8 cellular contexts compared by ENCODE assay signal in the genomic region with DNA sequence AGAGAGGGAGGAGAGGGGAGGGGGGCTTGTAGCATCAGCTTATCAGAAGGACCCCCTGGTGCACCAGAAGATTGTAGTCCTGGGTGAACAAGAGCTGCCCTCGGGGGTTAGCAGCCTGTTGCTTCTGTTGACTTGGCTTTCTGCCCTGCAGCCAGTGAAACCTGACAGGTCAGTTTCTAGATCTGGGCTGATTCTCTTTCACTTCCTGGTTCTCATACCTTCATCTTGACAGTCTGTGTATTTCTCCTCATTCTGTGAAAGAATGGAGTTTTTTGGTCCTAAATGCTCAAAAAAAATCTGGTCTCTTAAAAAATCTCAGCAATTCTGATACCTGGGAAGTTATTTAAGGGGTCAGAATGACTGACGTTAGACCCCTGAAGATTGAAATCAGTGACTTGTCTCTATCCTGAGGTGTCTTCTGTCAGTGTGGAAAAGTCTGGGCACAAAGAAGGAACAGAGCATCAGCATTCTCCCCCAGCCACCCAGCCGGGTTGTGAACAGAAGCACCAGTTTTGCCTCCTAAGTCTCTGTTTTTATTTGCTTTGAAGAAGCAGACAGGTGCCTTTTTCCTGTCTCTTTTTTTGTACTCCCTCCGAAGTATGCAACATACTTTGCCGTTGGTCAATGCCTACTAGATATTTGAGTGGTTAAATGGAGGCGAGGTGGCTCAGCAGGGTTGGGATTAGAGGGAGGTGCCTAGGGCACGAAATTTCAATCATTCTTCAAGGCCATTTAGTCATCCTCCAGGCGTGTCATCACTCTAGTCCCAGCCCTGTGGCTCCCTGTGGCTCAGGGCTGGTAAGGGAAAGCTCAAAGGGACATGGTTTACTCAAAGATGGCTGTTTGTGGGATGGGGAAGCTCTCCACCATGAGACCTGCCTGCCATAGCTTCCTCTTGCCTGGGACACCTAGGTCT. TPM values are rescaled to one million over a fixed set of nuclear protein-coding genes. Genes with fewer than 3 reads are reported as not detected.
DNase-seq lines count a peak whose midpoint lies in the region; ATAC-seq and TF ChIP-seq lines count a peak whose summit lies in the region.

No MANE protein-coding gene starts in this region.

- no peaks in the 10 kb centered on the region for H3K27me3 Mint-ChIP-seq in activated naive CD4-positive, alpha-beta T cell treated with anti-CD3 and anti-CD28 coated beads for 36 hours (ENCODE audit: low read depth)

- WGBS in esophagus muscularis mucosa = 82% methylated on average over 8 of the region's 8 CpGs

- H3K9me3 ChIP-seq in esophagus muscularis mucosa = no peaks in the 10 kb centered on the region

- CTCF ChIA-PET in activated naive CD4-positive, alpha-beta T cell treated with anti-CD3 and anti-CD28 coated beads for 36 hours (lab: Charles Lee) = interaction anchor here (0.7 to 1.0 kb wide), 2 partner anchors 40 to 152 kb away, joined by 3 to 4 read pairs; no protein-coding TSS in a partner anchor

- no peak for TF ChIP-seq CTCF in esophagus muscularis mucosa (IDR thresholded peaks at IDR 0.05)

- no peaks in the 10 kb centered on the region for H3K9me3 Mint-ChIP-seq in activated naive CD4-positive, alpha-beta T cell treated with anti-CD3 and anti-CD28 coated beads for 36 hours
- H3K9me3 Mint-ChIP-seq in stimulated activated effector memory CD8-positive, alpha-beta T cell treated with anti-CD3 and anti-CD28 coated beads, Interleukin-12 subunit alpha, Interleukin-12 subunit beta, amount 100 ng/mL, for 72 hours = no peaks in the 10 kb centered on the region

- no peak for TF ChIP-seq POLR2A in esophagus muscularis mucosa (IDR thresholded peaks at IDR 0.05; ENCODE audit: low read depth)

- no peak overlapping the region for H3K4me3 Mint-ChIP-seq in activated naive CD4-positive, alpha-beta T cell treated with anti-CD3 and anti-CD28 coated beads for 36 hours
- H3K4me3 Mint-ChIP-seq in stimulated activated effector memory CD8-positive, alpha-beta T cell treated with anti-CD3 and anti-CD28 coated beads, Interleukin-12 subunit alpha, Interleukin-12 subunit beta, amount 100 ng/mL, for 72 hours = no peak overlapping the region

- H3K27ac ChIP-seq in esophagus muscularis mucosa (replicated peaks in 1 of 4) = no peak overlapping the region

- peak; percentile 52 for ATAC-seq in HG02763 (IDR thresholded peaks at IDR 0.05; ENCODE audit: unreplicated experiment)
- peak; percentile 59 for ATAC-seq in stimulated activated effector memory CD8-positive, alpha-beta T cell treated with anti-CD3 and anti-CD28 coated beads, Interleukin-12 subunit alpha, Interleukin-12 subunit beta, amount 100 ng/mL, for 72 hours

- H3K4me1 ChIP-seq in esophagus muscularis mucosa = peaks cover 0 to 10% (median 9%) of the 10 kb centered on the region in 4 donors

- H3K4me3 ChIP-seq in esophagus muscularis mucosa = no peak overlapping the region

- peaks cover 12% of the 10 kb centered on the region for H3K36me3 Mint-ChIP-seq in activated naive CD4-positive, alpha-beta T cell treated with anti-CD3 and anti-CD28 coated beads for 36 hours (ENCODE audit: low read depth)
- H3K36me3 Mint-ChIP-seq in stimulated activated effector memory CD8-positive, alpha-beta T cell treated with anti-CD3 and anti-CD28 coated beads, Interleukin-12 subunit alpha, Interleukin-12 subunit beta, amount 100 ng/mL, for 72 hours = peaks cover 22% of the 10 kb centered on the region

- intact Hi-C loops in activated naive CD4-positive, alpha-beta T cell treated with anti-CD3 and anti-CD28 coated beads for 36 hours (cut with micrococcal nuclease) = no loop called here
- intact Hi-C loops in esophagus muscularis mucosa (cut with DNase I) = no loop called here

- peak overlapping the region; percentile 21 for H3K27ac Mint-ChIP-seq in activated naive CD4-positive, alpha-beta T cell treated with anti-CD3 and anti-CD28 coated beads for 36 hours
- peak overlapping the region; percentile 74 for H3K27ac Mint-ChIP-seq in stimulated activated effector memory CD8-positive, alpha-beta T cell treated with anti-CD3 and anti-CD28 coated beads, Interleukin-12 subunit alpha, Interleukin-12 subunit beta, amount 100 ng/mL, for 72 hours

- DNase-seq in activated naive CD4-positive, alpha-beta T cell treated with anti-CD3 and anti-CD28 coated beads for 36 hours = peak; percentile 36
- DNase-seq in activated naive CD4-positive, alpha-beta T cell treated with Interleukin-2 at 50 U/mL for 16 hours = no peak
- DNase-seq in NCI-H1417 treated with DMSO at 0.1 percent for 48 hours (lab: John Stamatoyannopoulos, UW) (peak; percentile 42), T47D (ENCODE audit: low read depth in 1 of 2, low spot score in 1 of 2) (peak; percentile 61 to 99), amniotic stem cell (lab: John Stamatoyannopoulos, UW) (no peak), esophagus muscularis mucosa (ENCODE audit: extremely low spot score) (no peak)
- DNase-seq in stimulated activated effector memory CD8-positive, alpha-beta T cell treated with anti-CD3 and anti-CD28 coated beads, Interleukin-12 subunit alpha, Interleukin-12 subunit beta, amount 100 ng/mL, for 72 hours (ENCODE audit: low spot score in 2 of 2) = no peak

- in situ Hi-C loops in T47D (cut with HindIII; ENCODE audit: low pct_unique_long_range_greater_than_20kb, low sequenced_read_pairs) = no loop called here

- H3K36me3 ChIP-seq in esophagus muscularis mucosa = no peaks in the 10 kb centered on the region

- TF ChIP-seq EP300 in esophagus muscularis mucosa (IDR thresholded peaks at IDR 0.05) = no peak

- peaks cover 61% of the 10 kb centered on the region for H3K4me1 Mint-ChIP-seq in activated naive CD4-positive, alpha-beta T cell treated with anti-CD3 and anti-CD28 coated beads for 36 hours (ENCODE audit: low read depth)
- H3K4me1 Mint-ChIP-seq in stimulated activated effector memory CD8-positive, alpha-beta T cell treated with anti-CD3 and anti-CD28 coated beads, Interleukin-12 subunit alpha, Interleukin-12 subunit beta, amount 100 ng/mL, for 72 hours = peaks cover 32% of the 10 kb centered on the region

- no peaks in the 10 kb centered on the region for H3K27me3 ChIP-seq in esophagus muscularis mucosa

RNA-seq across cellular contexts. Expression of gene TTC9, which starts 24.0 kb away (rescaled TPM):
- 1 to 10 TPM; 7.5 to 7.6 TPM for total RNA-seq in activated naive CD4-positive, alpha-beta T cell treated with anti-CD3 and anti-CD28 coated beads for 36 hours
- total RNA-seq in esophagus muscularis mucosa = 1 to 10 TPM in 3 of 4 donors, under 1 TPM in 1; 0.99 to 3.4 (median 1.9) TPM

Comparison
In these comparisons a context has a peak if more than half of its experiments do, and no peak if none do; other contexts are left out.
1. DNase-seq: peak in activated naive CD4-positive, alpha-beta T cell treated with anti-CD3 and anti-CD28 coated beads for 36 hours (single experiment), NCI-H1417 treated with DMSO at 0.1 percent for 48 hours (single experiment) and T47D (2 of 2); none in activated naive CD4-positive, alpha-beta T cell treated with Interleukin-2 at 50 U/mL for 16 hours (single experiment), stimulated activated effector memory CD8-positive, alpha-beta T cell treated with anti-CD3 and anti-CD28 coated beads, Interleukin-12 subunit alpha, Interleukin-12 subunit beta, amount 100 ng/mL, for 72 hours (0 of 2), amniotic stem cell (single experiment) and esophagus muscularis mucosa (single experiment).